26 cellular contexts compared by ENCODE assay signal in genomic region chr13:25625361-25625760, GRCh38.
"Had no signal": no experiment of that assay in that cellular context is flagged by ENCODE, and none has a peak within 500 bp of the region (broad histone marks: within the 10 kb centered on the region; RNA-seq: fewer than 3 reads in every experiment).

No MANE protein-coding gene starts in this region.

- H3K9me3 ChIP-seq: colonic mucosa, SJSA1 had no signal

- H3K9ac ChIP-seq: KMS-11 had no signal

- H3K27ac ChIP-seq: breast epithelium, colonic mucosa, KMS-11, SJSA1 had no signal

- H3K4me3 ChIP-seq: breast epithelium, colonic mucosa, SJSA1 had no signal

- H3K27me3 ChIP-seq: breast epithelium, colonic mucosa, SJSA1 had no signal

- H3K4me2 ChIP-seq: KMS-11 had no signal

- H3K4me1 ChIP-seq: breast epithelium, colonic mucosa, SJSA1 had no signal

- H3K36me3 ChIP-seq: breast epithelium, colonic mucosa, SJSA1 had no signal

- DNase-seq: activated B cell treated with CpG ODN at 0.5 μM for 24 hours; activated CD4-positive, alpha-beta T cell treated with anti-CD3 and anti-CD28 coated beads for 1 hour; activated CD4-positive, alpha-beta T cell treated with anti-CD3 and anti-CD28 coated beads, Interleukin-2, amount 10 ng/mL, durations not matched to agents 24 days and 14 days; activated CD4-positive, alpha-beta T cell treated with anti-CD3 and anti-CD28 coated beads, Interleukin-2, amount 50 U/mL, for 48 hours; activated CD8-positive, alpha-beta memory T cell treated with anti-CD3 and anti-CD28 coated beads, Interleukin-2, amount 10 ng/mL, durations not matched to agents 7 days and 5 days; activated effector memory CD4-positive, alpha-beta T cell treated with Interleukin-2 at 50 U/mL for 16 hours; activated naive CD4-positive, alpha-beta T cell; activated T-cell treated with anti-CD3 and anti-CD28 coated beads, Interleukin-2, amount 50 U/mL, for 24 hours; aorta; caudate nucleus; colonic mucosa; NCI-H1092; NCI-H1930; NCI-H446; NCI-H524; NCI-H774; NK-92 treated with Interleukin-12 subunit alpha and Interleukin-12 subunit beta, amount 100 ng/mL, for 24 hours; PC-3; SHP77; T-helper 17 cell; T1000 had no signal

- FAIRE-seq: RCC 7860, TTC549 had no signal

- ATAC-seq: activated CD8-positive, alpha-beta memory T cell treated with anti-CD3 and anti-CD28 coated beads, Interleukin-2, amount 10 ng/mL, durations not matched to agents 7 days and 5 days; PC-3; T-helper 17 cell had no signal
